9 cellular contexts compared by ENCODE assay signal in genomic region chr6:150079604-150080003, GRCh38. TPM values are rescaled to one million over a fixed set of nuclear protein-coding genes. Genes with fewer than 3 reads are reported as not detected.
DNase-seq lines count a peak whose midpoint lies in the region; ATAC-seq lines count a peak whose summit lies in the region.
"Had no signal": no experiment of that assay in that cellular context is flagged by ENCODE, and none has a peak within 500 bp of the region (broad histone marks: within the 10 kb centered on the region; RNA-seq: fewer than 3 reads in every experiment).

No MANE protein-coding gene starts in this region.

- H3K4me1 ChIP-seq in CD8-positive, alpha-beta memory T cell (ENCODE audit: insufficient read depth, low read length) = peaks cover 9% of the 10 kb centered on the region
- H3K4me1 ChIP-seq: adrenal gland had no signal

- H3K27me3 ChIP-seq in CD8-positive, alpha-beta memory T cell (ENCODE audit: insufficient read depth, low read length, poor library complexity, severe bottlenecking) = no peaks in the 10 kb centered on the region
- H3K27me3 ChIP-seq: adrenal gland had no signal

- no peaks in the 10 kb centered on the region for H3K9me3 Mint-ChIP-seq in CD8-positive, alpha-beta memory T cell
- H3K9me3 Mint-ChIP-seq in T-cell = no peaks in the 10 kb centered on the region
- no peaks in the 10 kb centered on the region for H3K9me3 Mint-ChIP-seq in central memory CD8-positive, alpha-beta T cell

- CTCF ChIA-PET in CD8-positive, alpha-beta memory T cell (lab: Charles Lee) = interaction anchor here (1.0 to 3.5 kb wide), 13 partner anchors 10 to 619 kb away, joined by 3 to 39 read pairs (median 5); partner anchors contain the start of gene ULBP3
- CTCF ChIA-PET in T-cell (lab: Charles Lee) = interaction anchor here (0.5 to 4.2 kb wide), 11 partner anchors 9 to 1242 kb away, joined by 3 to 21 read pairs (median 5); no protein-coding TSS in a partner anchor

- POLR2A ChIA-PET in CD8-positive, alpha-beta memory T cell (lab: Charles Lee) = no interaction called here
- POLR2A ChIA-PET in T-cell (lab: Charles Lee) = interaction anchor here (0.5 to 0.6 kb wide), 2 partner anchors 75 to 514 kb away, joined by 4 to 5 read pairs; no protein-coding TSS in a partner anchor

- H3K9me3 ChIP-seq in CD8-positive, alpha-beta memory T cell (ENCODE audit: low read length) = no peaks in the 10 kb centered on the region
- H3K9me3 ChIP-seq: adrenal gland had no signal

- peaks cover 0 to 1% (median 0%) of the 10 kb centered on the region in 3 donors for H3K36me3 Mint-ChIP-seq in CD8-positive, alpha-beta memory T cell
- no peaks in the 10 kb centered on the region for H3K36me3 Mint-ChIP-seq in T-cell
- H3K36me3 Mint-ChIP-seq in central memory CD8-positive, alpha-beta T cell (ENCODE audit: insufficient read depth) = peaks cover 3% of the 10 kb centered on the region

- H3K4me3 Mint-ChIP-seq in CD8-positive, alpha-beta memory T cell = peak overlapping the region in 5 of 7 donors; percentile 1 to 62 (median 37)
- H3K4me3 Mint-ChIP-seq in T-cell = peak overlapping the region; percentile 29 to 63 (median 59)
- H3K4me3 Mint-ChIP-seq in central memory CD8-positive, alpha-beta T cell = no peak overlapping the region

- H3K27ac ChIP-seq in CD8-positive, alpha-beta memory T cell (ENCODE audit: low read depth, low read length) = no peak overlapping the region
- H3K27ac ChIP-seq: adrenal gland had no signal

- peaks cover 22 to 37% (median 34%) of the 10 kb centered on the region in 3 donors for H3K4me1 Mint-ChIP-seq in CD8-positive, alpha-beta memory T cell
- H3K4me1 Mint-ChIP-seq in T-cell = peaks cover 25 to 28% (median 26%) of the 10 kb centered on the region in 3 donors
- peaks cover 22% of the 10 kb centered on the region for H3K4me1 Mint-ChIP-seq in central memory CD8-positive, alpha-beta T cell

- no peak overlapping the region for H3K4me3 ChIP-seq in CD8-positive, alpha-beta memory T cell (ENCODE audit: low read length)
- H3K4me3 ChIP-seq: adrenal gland had no signal

- H3K27me3 Mint-ChIP-seq in CD8-positive, alpha-beta memory T cell = peaks cover 5 to 19% of the 10 kb centered on the region in 2 donors
- peaks cover 13 to 22% of the 10 kb centered on the region in 2 donors for H3K27me3 Mint-ChIP-seq in T-cell
- peaks cover 17% of the 10 kb centered on the region for H3K27me3 Mint-ChIP-seq in central memory CD8-positive, alpha-beta T cell

- H3K36me3 ChIP-seq in CD8-positive, alpha-beta memory T cell (ENCODE audit: insufficient read depth, low read length) = no peaks in the 10 kb centered on the region
- H3K36me3 ChIP-seq: adrenal gland had no signal

- peak; percentile 65 to 81 (median 67) for ATAC-seq in T-cell (replicated peaks in 1 of 4)
- peak; percentile 71 for ATAC-seq in central memory CD8-positive, alpha-beta T cell (replicated peaks; ENCODE audit: extremely low read depth, poor library complexity, severe bottlenecking)
- ATAC-seq in HG02763 (IDR thresholded peaks at IDR 0.05; ENCODE audit: unreplicated experiment) = no peak

- peak; percentile 21 for DNase-seq in A172 (ENCODE audit: low spot score)
- peak in 3 of 5 donors; percentile 56 to 60 (median 56) for DNase-seq in CD8-positive, alpha-beta memory T cell
- DNase-seq in T-cell = peak in 19 of 34 experiments; percentile 6 to 48 (median 21)
- peak in 1 of 2 donors; percentile 35 for DNase-seq in central memory CD8-positive, alpha-beta T cell (ENCODE audit: low spot score in 2 of 2)
- no peak for DNase-seq in NCI-H2081 (lab: John Stamatoyannopoulos, UW)
- no peak for DNase-seq in AML-193 (lab: John Stamatoyannopoulos, UW)
- DNase-seq in EL = no peak

- H3K27ac Mint-ChIP-seq in CD8-positive, alpha-beta memory T cell = peak overlapping the region in 3 of 8 donors; percentile 24 to 56 (median 52)
- peak overlapping the region; percentile 24 to 74 for H3K27ac Mint-ChIP-seq in T-cell
- no peak overlapping the region for H3K27ac Mint-ChIP-seq in central memory CD8-positive, alpha-beta T cell (ENCODE audit: low read depth)

RNA-seq across cellular contexts. Expression of gene ULBP3, which starts 10.7 kb away (rescaled TPM):
- total RNA-seq in A172 (2014; rRNA removed; shearing (Covaris generic)) = 2.1 and 3.3 TPM in 2 replicates
- 1 to 10 TPM; 1.2 to 1.6 TPM for total RNA-seq in CD8-positive, alpha-beta memory T cell
- 2.2 TPM for polyA plus RNA-seq in CD8-positive, alpha-beta memory T cell
- total RNA-seq in T-cell = 1 to 10 TPM in 2 of 5 donors, under 1 TPM in 3; 0.35 to 1.3 (median 0.79) TPM

RNA-seq across cellular contexts. Expression of gene RAET1L, which starts 54.3 kb away (rescaled TPM):
- total RNA-seq in A172 (2014; rRNA removed; shearing (Covaris generic)) = 0.69 TPM in 1 of 2 replicates, not detected in the other
- total RNA-seq in CD8-positive, alpha-beta memory T cell = not detected
- not detected for polyA plus RNA-seq in CD8-positive, alpha-beta memory T cell
- not detected for total RNA-seq in T-cell
- total RNA-seq: adrenal gland had no signal
- polyA plus RNA-seq: adrenal gland had no signal

Comparison
In these comparisons a context has a peak if more than half of its experiments do, and no peak if none do; other contexts are left out.
1. DNase-seq: peak in A172 (single experiment), CD8-positive, alpha-beta memory T cell (3 of 5) and T-cell (19 of 34); none in NCI-H2081 (0 of 2), AML-193 (0 of 2) and EL (single experiment).